In the genomic region with DNA sequence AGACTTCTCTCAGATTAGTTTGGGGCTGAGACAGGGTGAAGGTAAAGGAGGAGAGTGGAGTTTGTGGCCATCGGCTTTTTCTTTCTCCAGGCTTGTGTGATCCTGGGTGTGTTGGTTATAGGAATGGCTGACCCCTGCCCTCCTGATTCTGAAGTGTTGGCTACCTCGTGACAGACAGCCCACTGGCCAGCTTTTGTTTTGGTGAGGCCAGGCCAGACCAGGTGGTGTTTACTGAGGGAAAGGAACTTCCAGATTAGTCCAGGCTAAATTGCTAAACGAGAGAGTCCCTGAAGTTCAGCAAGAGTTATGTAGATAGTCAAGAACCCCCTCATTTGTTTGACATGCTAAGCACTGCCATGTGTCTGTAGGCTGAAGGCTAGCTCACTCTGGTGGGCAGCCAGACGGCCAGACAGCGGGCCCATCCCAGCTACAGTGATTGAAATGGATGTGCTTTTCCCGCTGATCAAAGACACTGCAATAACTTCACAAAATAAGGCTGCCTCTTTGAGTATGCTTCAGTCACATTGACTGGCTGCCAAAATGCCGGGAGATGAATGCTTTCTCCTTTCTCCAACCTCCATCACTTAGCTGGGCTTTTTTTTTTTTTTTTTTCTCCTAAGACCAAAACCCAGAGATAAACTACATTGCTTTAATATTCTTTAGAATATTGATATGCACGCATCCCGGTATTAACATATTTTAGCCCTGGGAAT, we compare ENCODE assay signal across 25 cellular contexts.
DNase-seq lines count a peak whose midpoint lies in the region; ATAC-seq and TF ChIP-seq lines count a peak whose summit lies in the region.
"Had no signal": no experiment of that assay in that cellular context is flagged by ENCODE, and none has a peak within 500 bp of the region (broad histone marks: within the 10 kb centered on the region; RNA-seq: fewer than 3 reads in every experiment).

No MANE protein-coding gene starts in this region.

- no peaks in the 10 kb centered on the region for H3K9me3 ChIP-seq in thyroid gland
- no peaks in the 10 kb centered on the region for H3K9me3 ChIP-seq in effector memory CD4-positive, alpha-beta T cell (ENCODE audit: control insufficient read depth, low read length)

- DNase-seq in DMS 273 (lab: John Stamatoyannopoulos, UW; ENCODE audit: unreplicated experiment) (peak; percentile 23), DMS 273 treated with DMSO at 0.1 percent for 48 hours (lab: John Stamatoyannopoulos, UW) (no peak), globus pallidus (ENCODE audit: low spot score) (peak; percentile 47), neural crest cell (ENCODE audit: low read depth, low spot score) (no peak), thyroid gland (peak; percentile 54 to 66), COLO668 (lab: John Stamatoyannopoulos, UW; ENCODE audit: unreplicated experiment) (no peak)
- no peak for DNase-seq in effector memory CD4-positive, alpha-beta T cell
- DNase-seq: ACHN; CD4-positive, alpha-beta memory T cell; DMS53; GDM1; Karpas-422; MV-4-11; NCI-H1105 treated with DMSO at 0.1 percent for 48 hours; NCI-H1694; NCI-H2081; NCI-H69; NK-92 treated with Interleukin-12 subunit alpha and Interleukin-12 subunit beta, amount 100 ng/mL, for 24 hours; SHP77 treated with DMSO at 0.1 percent for 48 hours had no signal

- peak overlapping the region; percentile 11 for H3K4me3 Mint-ChIP-seq in neural crest cell
- H3K4me3 Mint-ChIP-seq: CD4-positive, alpha-beta memory T cell had no signal

- no peak overlapping the region for H3K27ac ChIP-seq in thyroid gland
- H3K27ac ChIP-seq in effector memory CD4-positive, alpha-beta T cell (ENCODE audit: insufficient read depth, low read length, poor library complexity, severe bottlenecking), result no peak overlapping the region
- H3K27ac ChIP-seq: 22Rv1; BLaER1 treated with 17β-estradiol and CSF1 and Interleukin-3, amounts not matched to agents 10 nM and 100 nM; RWPE1; SK-N-MC had no signal

- no peak overlapping the region for H3K27ac Mint-ChIP-seq in neural crest cell (ENCODE audit: unreplicated experiment)
- H3K27ac Mint-ChIP-seq: CD4-positive, alpha-beta memory T cell had no signal

- no peak for ATAC-seq in HG03175 (IDR thresholded peaks at IDR 0.05; ENCODE audit: unreplicated experiment)
- ATAC-seq: HCT116 had no signal

- no peaks in the 10 kb centered on the region for H3K36me3 ChIP-seq in thyroid gland
- H3K36me3 ChIP-seq in effector memory CD4-positive, alpha-beta T cell (ENCODE audit: control insufficient read depth, insufficient read depth, low read length), result no peaks in the 10 kb centered on the region
- H3K36me3 ChIP-seq: BLaER1 treated with 17β-estradiol and CSF1 and Interleukin-3, amounts not matched to agents 10 nM and 100 nM had no signal

- intact Hi-C loops in thyroid gland (cut with DNase I), result no loop called here

- peaks cover 0 to 9% of the 10 kb centered on the region in 2 donors for H3K4me1 ChIP-seq in thyroid gland
- no peaks in the 10 kb centered on the region for H3K4me1 ChIP-seq in effector memory CD4-positive, alpha-beta T cell (ENCODE audit: control insufficient read depth, insufficient read depth, low read length, poor library complexity, severe bottlenecking)
- H3K4me1 ChIP-seq: BLaER1 treated with 17β-estradiol and CSF1 and Interleukin-3, amounts not matched to agents 10 nM and 100 nM had no signal

- H3K36me3 Mint-ChIP-seq in neural crest cell (ENCODE audit: low read depth), result peaks cover 22% of the 10 kb centered on the region
- H3K36me3 Mint-ChIP-seq: CD4-positive, alpha-beta memory T cell had no signal

- WGBS in thyroid gland, 2 donors, result 47 to 55% methylated on average over 9 of the region's 9 CpGs

- H3K27me3 ChIP-seq in thyroid gland, result no peaks in the 10 kb centered on the region
- H3K27me3 ChIP-seq in effector memory CD4-positive, alpha-beta T cell (replicated peaks; ENCODE audit: control insufficient read depth, insufficient read depth, low read length, poor library complexity, severe bottlenecking), result no peaks in the 10 kb centered on the region
- H3K27me3 ChIP-seq: BLaER1 treated with 17β-estradiol and CSF1 and Interleukin-3, amounts not matched to agents 10 nM and 100 nM had no signal

- no peak overlapping the region for H3K4me3 ChIP-seq in thyroid gland (replicated peaks in 1 of 3)
- H3K4me3 ChIP-seq in effector memory CD4-positive, alpha-beta T cell (ENCODE audit: insufficient read depth, low read depth, low read length, poor library complexity, severe bottlenecking), result no peak overlapping the region
- H3K4me3 ChIP-seq: BLaER1 treated with 17β-estradiol and CSF1 and Interleukin-3, amounts not matched to agents 10 nM and 100 nM; SK-N-MC had no signal

- peaks cover 53% of the 10 kb centered on the region for H3K4me1 Mint-ChIP-seq in neural crest cell
- H3K4me1 Mint-ChIP-seq: CD4-positive, alpha-beta memory T cell had no signal

- H3K9me3 Mint-ChIP-seq in neural crest cell, result no peaks in the 10 kb centered on the region

- no peak for TF ChIP-seq CTCF in neural crest cell (conservative IDR thresholded peaks at IDR 0.05)
- no peak for TF ChIP-seq CTCF in thyroid gland (IDR thresholded peaks at IDR 0.05)

- no peak for TF ChIP-seq POLR2A in thyroid gland (IDR thresholded peaks at IDR 0.05)

- no peaks in the 10 kb centered on the region for H3K27me3 Mint-ChIP-seq in neural crest cell (ENCODE audit: low read depth)

Comparison
In these comparisons a context has a peak if more than half of its experiments do, and no peak if none do; other contexts are left out.
1. DNase-seq: peak in DMS 273 (single experiment), globus pallidus (single experiment) and thyroid gland (2 of 2); none in DMS 273 treated with DMSO at 0.1 percent for 48 hours (single experiment), neural crest cell (single experiment), effector memory CD4-positive, alpha-beta T cell (0 of 3) and COLO668 (single experiment).